2 cellular contexts compared by ENCODE assay signal in genomic region chr19:35087393-35087792, GRCh38.
TF ChIP-seq lines count a peak whose summit lies in the region.

No MANE protein-coding gene starts in this region.

TF ChIP-seq in Ishikawa, 13 proteins besides CTCF, POLR2A, EP300 and RAD21:
- TF ChIP-seq NFIC (IDR thresholded peaks at IDR 0.05) = no peak
- peak; percentile 91 for TF ChIP-seq USF1 (IDR thresholded peaks at IDR 0.05)

TF ChIP-seq in GM12878, 131 proteins besides CTCF, POLR2A, EP300 and RAD21:
- TF ChIP-seq JUND (IDR thresholded peaks at IDR 0.05; ENCODE audit: low read depth, low read length) (no peak), ETV6 (conservative IDR thresholded peaks at IDR 0.05 in 1 of 2, IDR thresholded peaks at IDR 0.05 in 1 of 2; ENCODE audit: borderline replicate concordance in 1 of 2, low read depth in 1 of 2) (no peak), SIN3A (IDR thresholded peaks at IDR 0.05; ENCODE audit: low read depth, low read length) (no peak), RAD51 (IDR thresholded peaks at IDR 0.05) (peak; percentile 73), USF1 (IDR thresholded peaks at IDR 0.05; ENCODE audit: borderline replicate concordance, extremely low read length, insufficient read depth, low read depth, low read length) (peak; percentile 66)
